In the genomic region with DNA sequence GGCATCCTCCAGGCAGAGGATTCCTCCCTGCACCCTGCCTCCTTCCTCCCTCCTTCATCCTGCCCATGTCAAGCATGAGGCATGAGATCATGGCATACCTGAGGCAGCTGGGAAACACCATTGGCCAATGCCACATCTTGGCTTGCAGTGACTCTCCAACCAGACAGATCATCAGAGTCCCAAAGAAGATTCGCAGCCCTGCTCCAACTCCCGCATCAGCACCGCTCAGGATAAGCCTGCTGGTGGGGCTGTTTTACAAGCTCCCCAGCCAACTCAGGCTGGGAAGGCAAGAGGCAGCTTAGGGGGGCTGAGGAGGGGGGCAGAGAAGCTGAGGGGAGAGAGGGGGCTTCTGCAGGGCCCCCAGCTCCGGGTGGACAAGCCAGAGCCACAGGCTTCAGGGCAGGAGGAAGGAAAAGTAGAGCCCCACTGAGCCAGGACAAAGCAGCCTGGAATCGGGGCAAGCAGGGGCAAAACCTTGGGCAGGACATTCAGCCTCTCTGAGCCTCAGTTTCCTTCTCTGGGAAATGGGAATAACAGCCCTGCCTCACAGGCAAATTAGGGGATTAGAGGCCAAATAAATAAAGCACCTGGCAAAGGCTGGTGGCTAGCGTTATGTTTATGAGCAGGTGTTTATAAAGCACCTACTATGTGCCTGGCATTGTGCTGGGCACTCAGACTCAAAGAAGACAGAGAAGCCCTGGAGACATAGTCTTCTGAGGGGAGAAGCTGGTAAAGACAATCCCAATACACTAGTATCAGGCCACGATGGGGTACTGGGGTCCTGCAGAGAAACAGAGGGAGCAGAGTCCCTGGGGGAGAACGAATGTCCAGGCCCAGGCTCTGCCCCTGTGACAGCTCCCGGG, we compare ENCODE assay signal across 13 cellular contexts.
DNase-seq lines count a peak whose midpoint lies in the region; ATAC-seq, FAIRE-seq and TF ChIP-seq lines count a peak whose summit lies in the region.
"Had no signal": no experiment of that assay in that cellular context is flagged by ENCODE, and none has a peak within 500 bp of the region (broad histone marks: within the 10 kb centered on the region; RNA-seq: fewer than 3 reads in every experiment).

No MANE protein-coding gene starts in this region.

- H3K9ac ChIP-seq in K562 (ENCODE audit: insufficient read depth in 1 of 2, low read depth in 2 of 2, low read length in 2 of 2), result no peak overlapping the region

- CTCF ChIA-PET in K562 (lab: Yijun Ruan, JAX; ENCODE audit: low intra/inter-chr PET ratio), result no interaction called here

- BruUV-seq in K562 (replicated peaks; lab: Mats Ljungman, UMichigan), result no TSS peak

- peaks cover 0 to 17% of the 10 kb centered on the region in 2 experiments; a peak in 3 of 5 replicates for H3K4me1 ChIP-seq in K562 (replicated peaks in 1 of 2; ENCODE audit: control insufficient read depth in 2 of 2, insufficient read depth in 2 of 2, low read length in 2 of 2)
- no peaks in the 10 kb centered on the region for H3K4me1 ChIP-seq in tibial artery

- H3K36me3 ChIP-seq in K562 (ENCODE audit: control insufficient read depth, insufficient read depth, low read length), result no peaks in the 10 kb centered on the region
- no peaks in the 10 kb centered on the region for H3K36me3 ChIP-seq in tibial artery
- H3K36me3 ChIP-seq: ovary had no signal

- WGBS in K562 (ENCODE audit: insufficient coverage, low coverage, missing lambda C conversion rate), result 4% methylated on average over 8 of the region's 9 CpGs

- POLR2A ChIA-PET in K562 (lab: Yijun Ruan, JAX), result interaction anchor here (0.6 to 0.8 kb wide), 3 partner anchors 11 to 433 kb away, joined by 3 read pairs; no protein-coding TSS in a partner anchor

- no peaks in the 10 kb centered on the region for H3K9me3 ChIP-seq in K562 (replicated peaks; ENCODE audit: control insufficient read depth, insufficient read depth, low read depth, low read length)
- no peaks in the 10 kb centered on the region for H3K9me3 ChIP-seq in tibial artery
- H3K9me3 ChIP-seq: ovary had no signal

- no peak overlapping the region for H2AFZ ChIP-seq in K562 (ENCODE audit: low read depth, low read length)

- H3K27ac ChIP-seq in HL-60 (replicated peaks) (peak overlapping the region; percentile 49), K562 (ENCODE audit: extremely low read depth, low read depth, low read length) (no peak overlapping the region), tibial artery (no peak overlapping the region)
- H3K27ac ChIP-seq: ovary had no signal

- FAIRE-seq in K562 (lab: Jason Lieb, UNC) (no peak), GM19239 (lab: Jason Lieb, UNC) (no peak)

- no peaks in the 10 kb centered on the region for H3K79me2 ChIP-seq in K562 (ENCODE audit: control insufficient read depth, insufficient read depth, low read length)

- no peaks in the 10 kb centered on the region; the same call in none of the 2 replicates for H4K20me1 ChIP-seq in K562 (replicated peaks; ENCODE audit: control insufficient read depth, insufficient read depth, low read length)

- no peaks in the 10 kb centered on the region for H3K9me1 ChIP-seq in K562 (ENCODE audit: control insufficient read depth, insufficient read depth, low read length)

- in situ Hi-C loops in K562 (cut with MboI), result no loop called here

- ATAC-seq in K562, result no peak
- no peak for ATAC-seq in left lobe of liver
- ATAC-seq in GM19467 (IDR thresholded peaks at IDR 0.05; ENCODE audit: unreplicated experiment), result no peak

- no peak; a peak in 1 of 4 replicates for TF ChIP-seq RAD21 in K562 (CRISPR knock-in tag; conservative IDR thresholded peaks at IDR 0.05 in 1 of 2, IDR thresholded peaks at IDR 0.05 in 1 of 2)

- intact Hi-C loops in K562 (cut with micrococcal nuclease), result loop anchor here (10.0 kb wide), 1 partner anchor 149 kb away; no protein-coding TSS in a partner anchor
- intact Hi-C loops in tibial artery (cut with DNase I; ENCODE audit: low total_unique reads), result no loop called here

- peak; percentile 41 for DNase-seq in DMS53 (lab: John Stamatoyannopoulos, UW)
- DNase-seq in DMS53 treated with DMSO at 0.1 percent for 48 hours (lab: John Stamatoyannopoulos, UW; ENCODE audit: unreplicated experiment), result no peak
- DNase-seq in HL-60 (ENCODE audit: low read depth in 1 of 2, low spot score in 1 of 2), result no peak
- DNase-seq in K562 (ENCODE audit: extremely low read depth in 1 of 4, low spot score in 3 of 4), result no peak
- peak; percentile 23 for DNase-seq in left lobe of liver (ENCODE audit: low spot score)
- DNase-seq in GM19239 (ENCODE audit: insufficient read length, low spot score), result no peak
- no peak for DNase-seq in tibial artery
- DNase-seq: activated CD4-positive, alpha-beta T cell treated with anti-CD3 and anti-CD28 coated beads, Interleukin-2, amount 10 ng/mL, durations not matched to agents 7 days and 5 days; dermis blood vessel endothelial cell; NCI-H1092; NCI-H526 treated with DMSO at 0.1 percent for 48 hours had no signal

- H3K27me3 ChIP-seq in HL-60 (ENCODE audit: insufficient read depth, poor library complexity, severe bottlenecking) (no peaks in the 10 kb centered on the region), K562 (ENCODE audit: control insufficient read depth in 2 of 2, insufficient read depth in 2 of 2, low read length in 2 of 2) (peaks cover 6 to 30% of the 10 kb centered on the region in 2 experiments; a peak in 4 of 5 replicates), tibial artery (peaks cover 0 to 8% of the 10 kb centered on the region in 2 donors)
- H3K27me3 ChIP-seq: ovary had no signal

- no peak for TF ChIP-seq POLR2A in K562 (conservative IDR thresholded peaks at IDR 0.05)

- H3K4me2 ChIP-seq in K562 (ENCODE audit: insufficient read depth, low read length), result no peak overlapping the region

- TF ChIP-seq CTCF in HL-60 (IDR thresholded peaks at IDR 0.05; ENCODE audit: insufficient read depth, low read length) (no peak), K562 (IDR thresholded peaks at IDR 0.05 in 2 of 3, conservative IDR thresholded peaks at IDR 0.05 in 1 of 3; ENCODE audit: insufficient read depth in 2 of 3, low read depth in 1 of 3, low read length in 3 of 3) (0 out of 6 replicates have a peak, but pooled peaks of 2 of the 3 experiments have one; percentile 10 to 25), tibial artery (IDR thresholded peaks at IDR 0.05) (no peak)

- TF ChIP-seq EP300 in K562 (IDR thresholded peaks at IDR 0.05; ENCODE audit: low read length), result no peak

- H3K4me3 ChIP-seq in HL-60 (replicated peaks; ENCODE audit: insufficient read depth, low read length) (no peak overlapping the region), K562 (no peak overlapping the region), tibial artery (no peak overlapping the region)
- H3K4me3 ChIP-seq: ovary had no signal

TF ChIP-seq in K562, 482 proteins besides CTCF, POLR2A, EP300 and RAD21:
- TF ChIP-seq ATF7 (IDR thresholded peaks at IDR 0.05), result no peak
- TF ChIP-seq ZKSCAN1 (IDR thresholded peaks at IDR 0.05; ENCODE audit: low read depth, low read length), result peak; percentile 93
- no peak for TF ChIP-seq U2AF2 (optimal IDR thresholded peaks at IDR 0.05; ENCODE audit: low read depth, low read length)
- no peak for TF ChIP-seq RB1 (IDR thresholded peaks at IDR 0.05; ENCODE audit: low read depth)
- TF ChIP-seq TAF9B (IDR thresholded peaks at IDR 0.05; ENCODE audit: partially characterized antibody), result no peak
- TF ChIP-seq ZBTB7A (IDR thresholded peaks at IDR 0.05; ENCODE audit: borderline replicate concordance, control insufficient read depth, low read depth, low read length), result no peak
- no peak for TF ChIP-seq ZNF280A (IDR thresholded peaks at IDR 0.05; ENCODE audit: low read depth, partially characterized antibody)

Comparison
In these comparisons a context has a peak if more than half of its experiments do, and no peak if none do; other contexts are left out.
1. DNase-seq: peak in DMS53 (single experiment) and left lobe of liver (single experiment); none in DMS53 treated with DMSO at 0.1 percent for 48 hours (single experiment), HL-60 (0 of 2), K562 (0 of 4), GM19239 (single experiment) and tibial artery (0 of 2).
2. CTCF ChIP-seq: peak in K562 (2 of 3); none in HL-60 (single experiment) and tibial artery (0 of 2).